11 cellular contexts compared by ENCODE assay signal in the genomic region with DNA sequence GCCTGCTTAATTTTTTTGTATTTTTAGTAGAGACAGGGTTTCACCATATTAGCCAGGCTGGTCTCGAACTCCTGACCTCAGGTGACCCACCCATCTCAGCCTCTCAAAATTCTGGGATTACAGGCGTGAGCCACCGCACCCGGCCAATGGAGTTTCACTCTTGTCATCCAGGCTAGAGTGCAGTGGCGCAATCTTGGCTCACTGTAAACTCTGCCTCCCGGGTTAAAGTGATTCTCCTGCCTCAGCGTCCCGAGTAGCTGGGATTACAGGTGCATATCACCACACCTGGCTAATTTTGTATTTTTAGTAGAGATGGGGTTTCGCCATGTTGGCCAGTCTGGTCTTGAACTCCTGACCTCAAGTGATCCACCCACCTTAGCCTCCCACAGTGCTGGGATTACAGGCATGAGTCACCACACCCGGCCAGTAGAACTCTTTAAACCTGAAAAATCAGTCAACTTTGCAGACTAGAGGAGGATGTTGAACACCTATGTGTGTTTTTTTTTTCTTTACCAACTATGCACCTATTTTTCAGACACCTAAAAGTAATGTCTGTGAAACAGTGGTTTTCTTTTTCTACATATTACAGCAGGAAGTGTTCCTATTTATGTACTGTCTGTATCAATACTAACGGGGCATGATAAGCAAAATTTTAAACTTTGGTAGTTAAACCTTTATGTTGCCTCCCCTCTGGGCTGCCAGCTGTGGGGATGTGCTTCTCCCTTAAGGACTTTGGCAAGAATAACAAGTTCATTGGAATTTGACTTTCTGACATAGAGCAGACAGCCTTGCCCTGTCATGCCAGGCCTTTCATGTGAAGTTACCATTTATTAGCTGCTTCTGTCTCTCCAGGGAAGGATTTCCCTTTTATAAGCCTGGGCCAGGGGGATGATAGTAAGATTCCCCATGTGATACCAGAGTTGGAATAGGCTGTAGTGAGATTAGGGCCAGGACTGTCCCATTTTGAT. TPM values are rescaled to one million over a fixed set of nuclear protein-coding genes. Genes with fewer than 3 reads are reported as not detected.
DNase-seq lines count a peak whose midpoint lies in the region; ATAC-seq and TF ChIP-seq lines count a peak whose summit lies in the region.
"Had no signal": no experiment of that assay in that cellular context is flagged by ENCODE, and none has a peak within 500 bp of the region (broad histone marks: within the 10 kb centered on the region; RNA-seq: fewer than 3 reads in every experiment).

No MANE protein-coding gene starts in this region.

- H3K9me3 ChIP-seq in gastrocnemius medialis (no peaks in the 10 kb centered on the region), esophagus muscularis mucosa (no peaks in the 10 kb centered on the region)

- 89% methylated on average over 11 of the region's 11 CpGs for WGBS in esophagus muscularis mucosa

- H3K4me1 ChIP-seq in gastrocnemius medialis (peaks cover 49 to 63% of the 10 kb centered on the region in 2 donors), esophagus muscularis mucosa (peaks cover 43 to 69% (median 59%) of the 10 kb centered on the region in 4 donors)

- no peak for ATAC-seq in gastrocnemius medialis
- no peak for ATAC-seq in GM21423 (IDR thresholded peaks at IDR 0.05; ENCODE audit: unreplicated experiment)

- no peak overlapping the region for H3K4me3 ChIP-seq in gastrocnemius medialis
- no peak overlapping the region for H3K4me3 ChIP-seq in esophagus muscularis mucosa

- H3K9me3 Mint-ChIP-seq in activated CD4-positive, alpha-beta memory T cell treated with anti-CD3 and anti-CD28 coated beads, Interleukin-2, amount 10 ng/mL, durations not matched to agents 7 days and 5 days, result no peaks in the 10 kb centered on the region
- H3K9me3 Mint-ChIP-seq: activated B cell treated with CpG ODN at 0.5 μM for 24 hours, H9 had no signal

- POLR2A ChIA-PET in activated CD4-positive, alpha-beta memory T cell treated with anti-CD3 and anti-CD28 coated beads, Interleukin-2, amount 10 ng/mL, durations not matched to agents 7 days and 5 days (lab: Charles Lee), result interaction anchor here (0.7 to 7.7 kb wide), 4 partner anchors 8 to 167 kb away, joined by 3 to 90 read pairs (median 4); partner anchors contain the start of genes ARIH2 and SLC25A20

- H3K36me3 Mint-ChIP-seq in activated CD4-positive, alpha-beta memory T cell treated with anti-CD3 and anti-CD28 coated beads, Interleukin-2, amount 10 ng/mL, durations not matched to agents 7 days and 5 days (ENCODE audit: low read depth), result peaks cover 58% of the 10 kb centered on the region

- H3K36me3 ChIP-seq in gastrocnemius medialis, result peaks cover 0 to 47% of the 10 kb centered on the region in 2 donors
- H3K36me3 ChIP-seq in esophagus muscularis mucosa, result peaks cover 24 to 77% (median 55%) of the 10 kb centered on the region in 4 donors

- TF ChIP-seq CTCF in gastrocnemius medialis (IDR thresholded peaks at IDR 0.05 in 4 of 5, conservative IDR thresholded peaks at IDR 0.05 in 1 of 5) (no peak), esophagus muscularis mucosa (IDR thresholded peaks at IDR 0.05) (no peak)

- in situ Hi-C loops in gastrocnemius medialis (cut with MboI; ENCODE audit: low sequenced_read_pairs in 4 of 4), result no loop called here

- DNase-seq in HCEC 1CT (peak; percentile 21), foreskin melanocyte (peak; percentile 29), gastrocnemius medialis (peak in 1 of 2 donors; percentile 27), hippocampal formation (lab: John Stamatoyannopoulos, UW) (no peak), putamen (ENCODE audit: low spot score) (no peak), esophagus muscularis mucosa (ENCODE audit: extremely low spot score) (no peak)
- DNase-seq in activated CD4-positive, alpha-beta memory T cell treated with anti-CD3 and anti-CD28 coated beads, Interleukin-2, amount 10 ng/mL, durations not matched to agents 7 days and 5 days, result no peak
- DNase-seq: activated B cell treated with CpG ODN at 0.5 μM for 24 hours, H9, NCI-H748 treated with DMSO at 0.1 percent for 48 hours had no signal

- CTCF ChIA-PET in activated CD4-positive, alpha-beta memory T cell treated with anti-CD3 and anti-CD28 coated beads, Interleukin-2, amount 10 ng/mL, durations not matched to agents 7 days and 5 days (lab: Charles Lee), result interaction anchor here (3.8 kb wide), 1 partner anchor 8 kb away, joined by 28 read pairs; the partner anchor contains the start of gene ARIH2

- H3K27me3 Mint-ChIP-seq in activated CD4-positive, alpha-beta memory T cell treated with anti-CD3 and anti-CD28 coated beads, Interleukin-2, amount 10 ng/mL, durations not matched to agents 7 days and 5 days, result no peaks in the 10 kb centered on the region
- H3K27me3 Mint-ChIP-seq: activated B cell treated with CpG ODN at 0.5 μM for 24 hours had no signal

- intact Hi-C loops in gastrocnemius medialis (cut with DNase I; ENCODE audit: low total_unique reads), result no loop called here
- intact Hi-C loops in esophagus muscularis mucosa (cut with DNase I), result no loop called here

- H3K4me3 Mint-ChIP-seq in activated CD4-positive, alpha-beta memory T cell treated with anti-CD3 and anti-CD28 coated beads, Interleukin-2, amount 10 ng/mL, durations not matched to agents 7 days and 5 days, result no peak overlapping the region
- H3K4me3 Mint-ChIP-seq: activated B cell treated with CpG ODN at 0.5 μM for 24 hours, H9 had no signal

- H3K4me1 Mint-ChIP-seq in activated CD4-positive, alpha-beta memory T cell treated with anti-CD3 and anti-CD28 coated beads, Interleukin-2, amount 10 ng/mL, durations not matched to agents 7 days and 5 days, result peaks cover 67% of the 10 kb centered on the region
- H3K4me1 Mint-ChIP-seq: H9 had no signal

- TF ChIP-seq EP300 in esophagus muscularis mucosa (IDR thresholded peaks at IDR 0.05), result no peak

- H3K27ac ChIP-seq in gastrocnemius medialis (peak overlapping the region; percentile 25 to 81 (median 76)), esophagus muscularis mucosa (replicated peaks in 1 of 4) (no peak overlapping the region)

- H3K27me3 ChIP-seq in gastrocnemius medialis, result no peaks in the 10 kb centered on the region
- no peaks in the 10 kb centered on the region for H3K27me3 ChIP-seq in esophagus muscularis mucosa

- TF ChIP-seq POLR2A in gastrocnemius medialis (IDR thresholded peaks at IDR 0.05), result no peak
- TF ChIP-seq POLR2A in esophagus muscularis mucosa (IDR thresholded peaks at IDR 0.05; ENCODE audit: low read depth), result no peak

- H3K27ac Mint-ChIP-seq in activated CD4-positive, alpha-beta memory T cell treated with anti-CD3 and anti-CD28 coated beads, Interleukin-2, amount 10 ng/mL, durations not matched to agents 7 days and 5 days, result peak overlapping the region; percentile 66
- H3K27ac Mint-ChIP-seq: activated B cell treated with CpG ODN at 0.5 μM for 24 hours had no signal

RNA-seq across cellular contexts. Expression of gene ARIH2, which starts 8.1 kb away (rescaled TPM):
- total RNA-seq in activated CD4-positive, alpha-beta memory T cell treated with anti-CD3 and anti-CD28 coated beads, Interleukin-2, amount 10 ng/mL, durations not matched to agents 7 days and 5 days, result 100 to 1,000 TPM; 100 TPM
- total RNA-seq in gastrocnemius medialis (100 to 1,000 TPM; 118 to 176 (median 143) TPM), esophagus muscularis mucosa (100 to 1,000 TPM in 1 of 4 donors, 10 to 100 TPM in 3; 78.9 to 109 (median 97.5) TPM)

RNA-seq across cellular contexts. Expression of gene SLC25A20, which starts 28.0 kb away (rescaled TPM):
- total RNA-seq in activated CD4-positive, alpha-beta memory T cell treated with anti-CD3 and anti-CD28 coated beads, Interleukin-2, amount 10 ng/mL, durations not matched to agents 7 days and 5 days, result 10 to 100 TPM; 25.6 to 29.5 TPM
- total RNA-seq in gastrocnemius medialis, result 100 to 1,000 TPM in 1 of 4 donors, 10 to 100 TPM in 3; 67.8 to 110 (median 83.4) TPM
- total RNA-seq in esophagus muscularis mucosa, result 10 to 100 TPM; 13.3 to 34.6 (median 21.8) TPM

Comparison
In these comparisons a context has a peak if more than half of its experiments do, and no peak if none do; other contexts are left out.
1. DNase-seq: peak in HCEC 1CT (single experiment) and foreskin melanocyte (single experiment); none in activated CD4-positive, alpha-beta memory T cell treated with anti-CD3 and anti-CD28 coated beads, Interleukin-2, amount 10 ng/mL, durations not matched to agents 7 days and 5 days (single experiment), hippocampal formation (0 of 2), putamen (single experiment) and esophagus muscularis mucosa (single experiment).
2. H3K27ac ChIP-seq: peak in gastrocnemius medialis (4 of 4); none in esophagus muscularis mucosa (0 of 4).